ENCODE assay signal across 8 cellular contexts in genomic region chr4:39032218-39033085, GRCh38. TPM values are rescaled to one million over a fixed set of nuclear protein-coding genes. Genes with fewer than 3 reads are reported as not detected.
DNase-seq lines count a peak whose midpoint lies in the region; ATAC-seq, FAIRE-seq and TF ChIP-seq lines count a peak whose summit lies in the region.

Gene TMEM156, minus strand, starts transcription at chr4:39032409. Its CDS starts 96 bp downstream, at chr4:39032313.

- peak within 1 kb of the TSS; percentile 88 to 94 for H3K4me3 Mint-ChIP-seq in activated T-cell treated with anti-CD3 and anti-CD28 coated beads, Interleukin-2, amount 50 U/mL, for 72 hours

- H3K27ac Mint-ChIP-seq in activated T-cell treated with anti-CD3 and anti-CD28 coated beads, Interleukin-2, amount 50 U/mL, for 72 hours = peak within 1 kb of the TSS; percentile 90

- H3K4me1 Mint-ChIP-seq in activated T-cell treated with anti-CD3 and anti-CD28 coated beads, Interleukin-2, amount 50 U/mL, for 72 hours (ENCODE audit: low read depth) = peaks cover 60% of the 10 kb centered on the region

- no peaks in the 10 kb centered on the region for H3K27me3 Mint-ChIP-seq in activated T-cell treated with anti-CD3 and anti-CD28 coated beads, Interleukin-2, amount 50 U/mL, for 72 hours (ENCODE audit: low read depth)

- H3K36me3 ChIP-seq in mucosa of descending colon (ENCODE audit: low read depth) = no peaks in the 10 kb centered on the region

- DNase-seq in Kasumi-1 (lab: John Stamatoyannopoulos, UW) = peak; percentile 47 to 71
- DNase-seq in activated T-cell treated with anti-CD3 and anti-CD28 coated beads, Interleukin-2, amount 50 U/mL, for 72 hours = peak; percentile 52 to 54
- DNase-seq in mucosa of descending colon = no peak
- DNase-seq in GM03348 (ENCODE audit: low spot score) = no peak
- DNase-seq in UCSD-AML1 (lab: John Stamatoyannopoulos, UW; ENCODE audit: unreplicated experiment) = no peak
- DNase-seq in urothelium cell line (ENCODE audit: low spot score) = no peak

- H3K4me1 ChIP-seq in mucosa of descending colon (ENCODE audit: low read depth) = no peaks in the 10 kb centered on the region

- ATAC-seq in GM18498 (IDR thresholded peaks at IDR 0.05; ENCODE audit: unreplicated experiment) (peak; percentile 68), GM21825 (IDR thresholded peaks at IDR 0.05; ENCODE audit: unreplicated experiment) (peak; percentile 49), mucosa of descending colon (peak; percentile 86)
- ATAC-seq in activated T-cell treated with anti-CD3 and anti-CD28 coated beads, Interleukin-2, amount 50 U/mL, for 72 hours (replicated peaks in 1 of 2) = peak; percentile 90

- peaks cover 3 to 15% of the 10 kb centered on the region in 2 donors for H3K36me3 Mint-ChIP-seq in activated T-cell treated with anti-CD3 and anti-CD28 coated beads, Interleukin-2, amount 50 U/mL, for 72 hours (ENCODE audit: insufficient read depth in 2 of 2)

- no peak for TF ChIP-seq CTCF in mucosa of descending colon (IDR thresholded peaks at IDR 0.05)

- no peak for FAIRE-seq in urothelium cell line (lab: Jason Lieb, UNC)

- no peaks in the 10 kb centered on the region for H3K9me3 ChIP-seq in mucosa of descending colon

- intact Hi-C loops in mucosa of descending colon (cut with DNase I, micrococcal nuclease) = no loop called here

- H3K9me3 Mint-ChIP-seq in activated T-cell treated with anti-CD3 and anti-CD28 coated beads, Interleukin-2, amount 50 U/mL, for 72 hours = no peaks in the 10 kb centered on the region

- H3K4me3 ChIP-seq in mucosa of descending colon = no peak within 1 kb of the TSS

RNA-seq across cellular contexts. Expression of gene TMEM156, which starts in this region (rescaled TPM):
- 10 to 100 TPM; 37.2 to 56.8 TPM for total RNA-seq in activated T-cell treated with anti-CD3 and anti-CD28 coated beads, Interleukin-2, amount 50 U/mL, for 72 hours
- 1 to 10 TPM in 1 of 3 donors, under 1 TPM in 2; 0.44 to 1.3 (median 0.94) TPM for total RNA-seq in mucosa of descending colon

Comparison
In these comparisons a context has a peak if more than half of its experiments do, and no peak if none do; other contexts are left out.
1. RNA of gene TMEM156 (total RNA-seq): 37.2 to 56.8 TPM in activated T-cell treated with anti-CD3 and anti-CD28 coated beads, Interleukin-2, amount 50 U/mL, for 72 hours; 0.44 to 1.3 TPM in mucosa of descending colon; every median in the first group is over 10 times any median in the second.
2. DNase-seq: peak in Kasumi-1 (2 of 2) and activated T-cell treated with anti-CD3 and anti-CD28 coated beads, Interleukin-2, amount 50 U/mL, for 72 hours (2 of 2); none in mucosa of descending colon (0 of 3), GM03348 (single experiment), UCSD-AML1 (single experiment) and urothelium cell line (single experiment).
3. Peak in every context shown above with its lines, with median percentiles within 50 percentile points of each other: ATAC-seq.